ENCODE assay signal across 11 cellular contexts in the genomic region with DNA sequence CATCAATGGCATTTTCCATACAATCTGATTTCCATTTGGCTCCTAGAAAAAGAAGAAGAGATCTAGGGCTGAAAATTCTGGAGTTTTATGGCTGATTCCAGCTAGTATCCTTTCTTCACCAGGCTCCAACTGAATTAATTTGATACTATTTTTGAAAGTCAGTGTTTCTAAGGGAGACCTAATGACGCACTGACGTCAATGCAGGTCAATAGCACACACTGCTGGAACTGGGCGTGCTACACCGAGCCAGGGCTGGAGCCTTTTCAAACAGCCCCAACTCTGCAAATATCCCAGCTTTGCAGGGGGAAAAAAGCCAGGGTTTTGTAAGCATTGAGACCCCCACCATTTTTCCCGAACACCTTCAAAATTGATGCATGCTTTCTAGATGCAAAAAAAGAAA.
DNase-seq lines count a peak whose midpoint lies in the region; TF ChIP-seq lines count a peak whose summit lies in the region.
"Had no signal": no experiment of that assay in that cellular context is flagged by ENCODE, and none has a peak within 500 bp of the region (broad histone marks: within the 10 kb centered on the region; RNA-seq: fewer than 3 reads in every experiment).

No MANE protein-coding gene starts in this region.

- H3K36me3 ChIP-seq in BE2C (no peaks in the 10 kb centered on the region), fibroblast of lung (ENCODE audit: control insufficient read depth, insufficient read depth, low read length) (no peaks in the 10 kb centered on the region), muscle layer of duodenum (ENCODE audit: control insufficient read depth in 1 of 2, insufficient read depth in 2 of 2, low read length in 2 of 2) (no peaks in the 10 kb centered on the region), osteoblast (ENCODE audit: insufficient read depth, low read length) (no peaks in the 10 kb centered on the region)

- H3K4me3 ChIP-seq in BE2C (ENCODE audit: low read depth, low read length) (peak overlapping the region; percentile 33), fibroblast of lung (replicated peaks in 1 of 4; ENCODE audit: control extremely low read depth in 1 of 4, insufficient read depth in 1 of 4, low read depth in 3 of 4, low read length in 4 of 4) (no peak overlapping the region), muscle layer of duodenum (ENCODE audit: low read depth in 1 of 2, low read length in 2 of 2) (peak overlapping the region; percentile 22 to 32), osteoblast (ENCODE audit: insufficient read depth, low read length) (no peak overlapping the region)

- no peak overlapping the region for H3K9ac ChIP-seq in fibroblast of lung (ENCODE audit: insufficient read depth, low read length)

- TF ChIP-seq CTCF in BE2C (IDR thresholded peaks at IDR 0.05; ENCODE audit: low read depth, low read length) (no peak), fibroblast of lung (conservative IDR thresholded peaks at IDR 0.05 in 1 of 2, IDR thresholded peaks at IDR 0.05 in 1 of 2; ENCODE audit: low read depth in 1 of 2, low read length in 2 of 2) (no peak), osteoblast (IDR thresholded peaks at IDR 0.05; ENCODE audit: extremely low read depth, low read depth, low read length) (no peak)

- H4K20me1 ChIP-seq in fibroblast of lung (ENCODE audit: control insufficient read depth, extremely low read depth, insufficient read depth, low read length): no peaks in the 10 kb centered on the region
- no peaks in the 10 kb centered on the region for H4K20me1 ChIP-seq in osteoblast (ENCODE audit: insufficient read depth, low read length)

- H3K79me2 ChIP-seq in fibroblast of lung (ENCODE audit: control insufficient read depth, insufficient read depth, low read length): no peaks in the 10 kb centered on the region
- H3K79me2 ChIP-seq in osteoblast (ENCODE audit: insufficient read depth, low read length): no peaks in the 10 kb centered on the region

- no peak overlapping the region for H3K27ac ChIP-seq in fibroblast of lung (ENCODE audit: insufficient read depth, low read length)
- H3K27ac ChIP-seq in muscle layer of duodenum (ENCODE audit: low read length): no peak overlapping the region
- no peak overlapping the region for H3K27ac ChIP-seq in osteoblast (ENCODE audit: low read depth, low read length)

- DNase-seq in BE2C: no peak
- DNase-seq in NCI-H748 (lab: John Stamatoyannopoulos, UW; ENCODE audit: unreplicated experiment): peak; percentile 80
- DNase-seq in fibroblast of lung (ENCODE audit: low read depth in 2 of 2): peak; percentile 19 to 58
- no peak for DNase-seq in HK-2 (ENCODE audit: unreplicated experiment)
- no peak for DNase-seq in GM03348 (ENCODE audit: low spot score)
- no peak for DNase-seq in osteoblast (ENCODE audit: insufficient read length, low spot score, missing footprints)
- no peak for DNase-seq in stimulated activated CD4-positive, alpha-beta T cell treated with anti-CD3 and anti-CD28 coated beads, Interleukin-15, amount 100 ng/mL, for 24 hours
- DNase-seq: CD8-positive, alpha-beta T cell; central memory CD4-positive, alpha-beta T cell; NCI-H1436 treated with DMSO at 0.1 percent for 48 hours had no signal

- H3K9me3 ChIP-seq in BE2C: no peaks in the 10 kb centered on the region
- no peaks in the 10 kb centered on the region for H3K9me3 ChIP-seq in fibroblast of lung (ENCODE audit: control insufficient read depth, insufficient read depth, low read depth, low read length)
- no peaks in the 10 kb centered on the region for H3K9me3 ChIP-seq in muscle layer of duodenum (ENCODE audit: control insufficient read depth in 1 of 2, low read length in 2 of 2)
- no peaks in the 10 kb centered on the region for H3K9me3 ChIP-seq in osteoblast (ENCODE audit: low read depth, low read length)

- no peaks in the 10 kb centered on the region; the same call in 1 of the 2 replicates for H3K4me1 ChIP-seq in BE2C
- no peaks in the 10 kb centered on the region for H3K4me1 ChIP-seq in fibroblast of lung (ENCODE audit: control insufficient read depth, extremely low read depth, insufficient read depth, low read length)
- peaks cover 0 to 30% of the 10 kb centered on the region in 2 donors for H3K4me1 ChIP-seq in muscle layer of duodenum (ENCODE audit: control insufficient read depth in 1 of 2, insufficient read depth in 2 of 2, low read length in 2 of 2)
- peaks cover 4% of the 10 kb centered on the region for H3K4me1 ChIP-seq in osteoblast (ENCODE audit: insufficient read depth, low read length)

- no peak overlapping the region for H3K4me2 ChIP-seq in fibroblast of lung (ENCODE audit: extremely low read depth, insufficient read depth, low read length)
- no peak overlapping the region for H3K4me2 ChIP-seq in osteoblast (ENCODE audit: insufficient read depth, low read length)

- H3K27me3 ChIP-seq in BE2C (no peaks in the 10 kb centered on the region), fibroblast of lung (ENCODE audit: control insufficient read depth, insufficient read depth, low read length) (peaks cover 34% of the 10 kb centered on the region), muscle layer of duodenum (ENCODE audit: low read depth, low read length) (peaks cover 27% of the 10 kb centered on the region), osteoblast (ENCODE audit: insufficient read depth, low read length) (peaks cover 81% of the 10 kb centered on the region)

- H2AFZ ChIP-seq in fibroblast of lung (ENCODE audit: low read length) (no peak overlapping the region), osteoblast (ENCODE audit: low read length) (no peak overlapping the region)

Comparison
In these comparisons a context has a peak if more than half of its experiments do, and no peak if none do; other contexts are left out.
1. DNase-seq: peak in NCI-H748 (single experiment) and fibroblast of lung (2 of 2); none in BE2C (single experiment), HK-2 (single experiment), GM03348 (single experiment), osteoblast (single experiment) and stimulated activated CD4-positive, alpha-beta T cell treated with anti-CD3 and anti-CD28 coated beads, Interleukin-15, amount 100 ng/mL, for 24 hours (single experiment).
2. H3K4me3 ChIP-seq: peak in BE2C (single experiment) and muscle layer of duodenum (2 of 2); none in fibroblast of lung (0 of 4) and osteoblast (single experiment).